In the genomic region with DNA sequence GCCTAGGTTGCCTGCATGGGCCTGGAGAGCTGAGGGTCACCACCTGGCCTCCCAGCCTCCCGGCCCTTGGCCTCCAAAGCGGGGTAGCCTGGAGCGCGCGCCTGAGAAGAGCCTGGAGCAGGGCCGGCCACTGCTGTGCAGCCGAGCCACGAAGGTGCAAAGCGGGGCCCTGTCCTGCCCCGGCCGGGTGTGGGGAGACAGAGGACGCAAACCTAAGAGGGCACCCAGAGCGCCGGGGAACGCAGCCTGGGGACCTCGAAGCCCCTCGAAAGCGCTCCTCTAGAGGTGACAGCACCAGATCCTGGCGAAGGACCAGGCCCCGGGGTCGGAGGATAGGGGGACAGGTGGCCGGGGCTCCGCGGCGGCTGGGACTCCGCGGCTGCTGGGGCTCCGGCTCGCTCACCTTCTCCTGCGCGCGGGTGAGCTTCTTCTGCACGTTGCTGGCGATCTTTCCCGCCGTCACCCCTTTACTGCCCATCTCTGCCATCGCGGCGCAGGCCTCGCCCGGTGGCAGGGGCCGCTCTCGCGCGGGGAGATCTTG, we compare ENCODE assay signal across 8 cellular contexts. TPM values are rescaled to one million over a fixed set of nuclear protein-coding genes. Genes with fewer than 3 reads are reported as not detected.
DNase-seq lines count a peak whose midpoint lies in the region; ATAC-seq and TF ChIP-seq lines count a peak whose summit lies in the region.

No MANE protein-coding gene starts in this region.

- 0 out of 3 replicates have a peak, but pooled peaks cover 5% of the 10 kb centered on the region for H3K36me3 Mint-ChIP-seq in GM23338 (ENCODE audit: low read depth)

- H3K4me3 ChIP-seq in GM23338 (peak overlapping the region; percentile 85), mammary epithelial cell (replicated peaks in 1 of 3; ENCODE audit: insufficient read depth in 1 of 3, low read depth in 2 of 3, low read length in 3 of 3) (peak overlapping the region; percentile 57 to 60 (median 59)), stomach smooth muscle (ENCODE audit: low read length in 2 of 2) (peak overlapping the region; percentile 87)

- H3K4me1 ChIP-seq in GM23338 (ENCODE audit: insufficient read depth) (peaks cover 20% of the 10 kb centered on the region), mammary epithelial cell (ENCODE audit: insufficient read depth, low read length) (peaks cover 16% of the 10 kb centered on the region), stomach smooth muscle (ENCODE audit: control insufficient read depth, insufficient read depth, low read length) (peaks cover 37% of the 10 kb centered on the region)

- DNase-seq in GM10266 (ENCODE audit: extremely low spot score) (peak; percentile 58), GM23338 (ENCODE audit: low spot score) (peak; percentile 64), LoVo (ENCODE audit: low spot score) (peak; percentile 2), mammary epithelial cell (peak; percentile 45), SW 1271 (lab: John Stamatoyannopoulos, UW) (no peak), putamen (ENCODE audit: low spot score) (no peak)

- H3K9me3 ChIP-seq in mammary epithelial cell (replicated peaks; ENCODE audit: insufficient read depth, low read length) (no peaks in the 10 kb centered on the region), stomach smooth muscle (ENCODE audit: control insufficient read depth in 2 of 2, low read length in 2 of 2) (no peaks in the 10 kb centered on the region)

- WGBS in mammary epithelial cell (ENCODE audit: low coverage, missing lambda C conversion rate) = 4% methylated on average over 5 of the region's 45 CpGs

- H3K36me3 ChIP-seq in GM23338 (ENCODE audit: insufficient read depth) (no peaks in the 10 kb centered on the region), mammary epithelial cell (ENCODE audit: insufficient read depth, low read length) (no peaks in the 10 kb centered on the region), stomach smooth muscle (ENCODE audit: control insufficient read depth in 2 of 2, insufficient read depth in 2 of 2, low read length in 2 of 2) (no peaks in the 10 kb centered on the region)

- H3K9ac ChIP-seq in mammary epithelial cell (ENCODE audit: insufficient read depth, low read length) (no peak overlapping the region), stomach smooth muscle (ENCODE audit: low read length in 2 of 2) (peak overlapping the region; percentile 76 to 80)

- H3K4me3 Mint-ChIP-seq in GM23338 = peak overlapping the region; percentile 72

- peaks cover 30% of the 10 kb centered on the region for H3K4me1 Mint-ChIP-seq in GM23338

- H3K79me2 ChIP-seq in GM23338 (replicated peaks; ENCODE audit: insufficient read depth) (peaks cover 33% of the 10 kb centered on the region), mammary epithelial cell (ENCODE audit: insufficient read depth, low read length) (no peaks in the 10 kb centered on the region)

- H3K9me2 ChIP-seq in GM23338 (ENCODE audit: insufficient read depth) = no peaks in the 10 kb centered on the region

- H3K9me3 Mint-ChIP-seq in GM23338 = no peaks in the 10 kb centered on the region; the same call in 2 of the 3 replicates

- H4K20me1 ChIP-seq in GM23338 (replicated peaks; ENCODE audit: insufficient read depth) (no peaks in the 10 kb centered on the region; the same call in 1 of the 2 replicates), mammary epithelial cell (ENCODE audit: insufficient read depth, low read length) (no peaks in the 10 kb centered on the region)

- CTCF ChIA-PET in mammary epithelial cell (lab: Charles Lee; ENCODE audit: low non-redundant PET) = no interaction called here

- peaks cover 9% of the 10 kb centered on the region for H3F3A ChIP-seq in GM23338 (replicated peaks; ENCODE audit: low read depth)

- peak overlapping the region; percentile 95 for H3K4me2 ChIP-seq in GM23338
- peak overlapping the region; percentile 99 for H3K4me2 ChIP-seq in mammary epithelial cell (ENCODE audit: insufficient read depth, low read depth, low read length)

- TF ChIP-seq CTCF in GM10266 (IDR thresholded peaks at IDR 0.05; ENCODE audit: control insufficient read depth, insufficient read depth, low read depth, missing control alignments) = no peak
- TF ChIP-seq CTCF in GM23338 (conservative IDR thresholded peaks at IDR 0.05; ENCODE audit: low read depth in 2 of 2) = no peak
- TF ChIP-seq CTCF in mammary epithelial cell (conservative IDR thresholded peaks at IDR 0.05 in 1 of 2, IDR thresholded peaks at IDR 0.05 in 1 of 2; ENCODE audit: extremely low read depth in 1 of 2, insufficient read depth in 1 of 2, low read depth in 1 of 2, low read length in 2 of 2) = no peak

- in situ Hi-C loops in mammary epithelial cell (cut with MboI; ENCODE audit: low sequenced_read_pairs in 2 of 2) = no loop called here

- peak overlapping the region; percentile 86 for H2AFZ ChIP-seq in GM23338
- H2AFZ ChIP-seq in mammary epithelial cell (ENCODE audit: low read depth, low read length) = peak overlapping the region; percentile 86

- BruUV-seq in mammary epithelial cell (replicated peaks; lab: Mats Ljungman, UMichigan) = no TSS peak

- peak; percentile 21 for ATAC-seq in GM23338

- H3K27me3 ChIP-seq in GM23338 (ENCODE audit: insufficient read depth) (0 out of 2 replicates have a peak, but pooled peaks cover 11% of the 10 kb centered on the region), mammary epithelial cell (ENCODE audit: insufficient read depth, low read length) (peaks cover 4% of the 10 kb centered on the region), layer of hippocampus (ENCODE audit: control insufficient read depth, insufficient read depth, low read length) (no peaks in the 10 kb centered on the region), stomach smooth muscle (ENCODE audit: control insufficient read depth in 1 of 2, insufficient read depth in 2 of 2, low read length in 2 of 2) (no peaks in the 10 kb centered on the region)

- intact Hi-C loops in mammary epithelial cell (cut with micrococcal nuclease) = loop anchor here (5.0 kb wide), 1 partner anchor 111 kb away; no protein-coding TSS in a partner anchor

- no peak overlapping the region for H3K27ac Mint-ChIP-seq in GM23338

- H3K27ac ChIP-seq in GM23338 (ENCODE audit: low read depth) = no peak overlapping the region
- H3K27ac ChIP-seq in mammary epithelial cell (ENCODE audit: insufficient read depth, low read depth, low read length) = no peak overlapping the region
- H3K27ac ChIP-seq in layer of hippocampus (ENCODE audit: low read depth, low read length) = peak overlapping the region; percentile 93
- H3K27ac ChIP-seq in stomach smooth muscle (ENCODE audit: low read length) = peak overlapping the region; percentile 62

- peaks cover 10% of the 10 kb centered on the region for H3K27me3 Mint-ChIP-seq in GM23338 (ENCODE audit: insufficient read depth, low read depth, poor library complexity)

- dilution Hi-C loops in mammary epithelial cell (cut with HindIII; ENCODE audit: low sequenced_read_pairs) = no loop called here

TF ChIP-seq in GM23338, 12 proteins besides CTCF, POLR2A, EP300 and RAD21 (continues in another document):
- TF ChIP-seq JUNB (IDR thresholded peaks at IDR 0.05; ENCODE audit: unreplicated experiment) (no peak), EZH2 (IDR thresholded peaks at IDR 0.05; ENCODE audit: low read depth, unreplicated experiment) (no peak), ZNF114 (CRISPR knock-in tag; IDR thresholded peaks at IDR 0.05) (no peak), CREB1 (CRISPR knock-in tag; IDR thresholded peaks at IDR 0.05; ENCODE audit: low read depth) (no peak), POLR2AphosphoS5 (IDR thresholded peaks at IDR 0.05; ENCODE audit: low read depth) (no peak), NANOG (IDR thresholded peaks at IDR 0.05; ENCODE audit: borderline replicate concordance) (no peak)

RNA-seq across cellular contexts. Expression of a gene that starts 0.4 kb away (rescaled TPM):
- total RNA-seq in GM23338 (2014; rRNA removed; shearing (Covaris generic)) = 52.7 and 56.4 TPM in 2 replicates
- polyA plus RNA-seq in GM23338 (2016; fragmentation: Nextera tagmentation; extraction: Ambion mirVana) = 30.0 and 30.1 TPM in 2 replicates
- 1 to 10 TPM; 5.1 to 7.3 TPM for total RNA-seq in mammary epithelial cell
- polyA plus RNA-seq in mammary epithelial cell = 0.88 TPM
- polyA minus RNA-seq in mammary epithelial cell = not detected

Comparison
In these comparisons a context has a peak if more than half of its experiments do, and no peak if none do; other contexts are left out.
1. DNase-seq: peak in GM10266 (single experiment), GM23338 (single experiment), LoVo (single experiment) and mammary epithelial cell (single experiment); none in SW 1271 (0 of 2) and putamen (single experiment).
2. H3K27ac ChIP-seq: peak in layer of hippocampus (single experiment) and stomach smooth muscle (single experiment); none in GM23338 (single experiment) and mammary epithelial cell (single experiment).
3. Peak in every context shown above with its lines, with median percentiles within 50 percentile points of each other: H3K4me3 ChIP-seq.